Comparison of ENCODE assay signal across 9 cellular contexts in the genomic region with DNA sequence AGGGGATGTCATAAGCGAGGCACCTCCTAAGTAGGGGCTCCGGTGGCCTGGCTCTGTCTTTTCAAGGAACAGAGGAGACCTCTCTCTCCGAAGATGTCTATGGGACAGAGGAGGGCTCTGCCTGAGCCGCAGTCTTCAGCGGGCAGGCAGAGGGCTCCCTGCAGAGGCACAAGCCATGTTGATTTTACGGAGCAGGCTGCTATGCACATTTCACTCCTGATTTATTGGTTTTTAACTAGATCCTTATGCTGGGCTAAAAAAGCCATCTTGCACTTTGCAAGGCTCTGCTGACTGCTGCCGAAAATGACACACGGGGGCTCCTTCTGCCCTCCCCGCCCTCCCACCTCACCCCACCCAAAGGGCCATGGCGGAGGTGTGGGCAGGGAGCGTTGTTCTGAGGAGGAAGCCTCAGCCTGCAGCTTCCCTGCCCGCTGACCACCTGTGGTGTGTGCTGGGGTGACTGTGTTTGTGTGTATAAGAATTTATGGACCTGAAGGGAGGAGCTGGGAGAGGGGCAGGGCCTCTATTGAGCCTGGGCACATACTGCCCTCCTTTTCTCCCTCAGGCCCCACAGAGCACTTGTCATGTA.
DNase-seq lines count a peak whose midpoint lies in the region; TF ChIP-seq lines count a peak whose summit lies in the region.
"Had no signal": no experiment of that assay in that cellular context is flagged by ENCODE, and none has a peak within 500 bp of the region (broad histone marks: within the 10 kb centered on the region; RNA-seq: fewer than 3 reads in every experiment).

No MANE protein-coding gene starts in this region.

- intact Hi-C loops in Calu3 (cut with micrococcal nuclease; ENCODE audit: unreplicated experiment) = no loop called here

- H3K9me3 Mint-ChIP-seq in Calu3 (ENCODE audit: low read depth, unreplicated experiment) = no peaks in the 10 kb centered on the region

- H3K9me3 ChIP-seq in neuron (ENCODE audit: low read length) = no peaks in the 10 kb centered on the region

- H3K4me3 ChIP-seq in fibroblast of villous mesenchyme (ENCODE audit: low read depth, low read length) (no peak overlapping the region), neuron (ENCODE audit: low read length) (no peak overlapping the region), brain microvascular endothelial cell (ENCODE audit: low read depth, low read length) (no peak overlapping the region)

- H3K36me3 ChIP-seq in neuron (ENCODE audit: insufficient read depth, low read length) (no peaks in the 10 kb centered on the region), brain microvascular endothelial cell (replicated peaks) (no peaks in the 10 kb centered on the region)

- H3K36me3 Mint-ChIP-seq in Calu3 (ENCODE audit: insufficient read depth, unreplicated experiment) = no peaks in the 10 kb centered on the region

- peaks cover 6% of the 10 kb centered on the region for H3K4me1 ChIP-seq in neuron (ENCODE audit: insufficient read depth, low read length)

- H2AFZ ChIP-seq in neuron (ENCODE audit: low read depth, low read length) = peak overlapping the region; percentile 82

- H3K27ac ChIP-seq in brain microvascular endothelial cell = no peak overlapping the region

- H3K27ac Mint-ChIP-seq in Calu3 (ENCODE audit: unreplicated experiment) = no peak overlapping the region

- CTCF ChIA-PET in Calu3 (lab: Charles Lee) = interaction anchor here (1.6 kb wide), 1 partner anchor 71 kb away, joined by 4 read pairs; a partner anchor contains a TSS

- no peaks in the 10 kb centered on the region for H3K4me1 Mint-ChIP-seq in Calu3 (ENCODE audit: low read depth, unreplicated experiment)

- no TSS peak for BruUV-seq in Calu3 (replicated peaks; lab: Mats Ljungman, UMichigan)

- H3K4me3 Mint-ChIP-seq in Calu3 (ENCODE audit: low read depth, unreplicated experiment) = peak overlapping the region; percentile 48

- TF ChIP-seq CTCF in Calu3 (IDR thresholded peaks at IDR 0.05; ENCODE audit: unreplicated experiment) (no peak), fibroblast of villous mesenchyme (IDR thresholded peaks at IDR 0.05; ENCODE audit: insufficient read depth, low read depth, low read length) (no peak), brain microvascular endothelial cell (IDR thresholded peaks at IDR 0.05; ENCODE audit: low read depth, low read length, missing control alignments) (no peak)

- peaks cover 57% of the 10 kb centered on the region for H3K27me3 ChIP-seq in neuron (ENCODE audit: insufficient read depth, low read length)
- H3K27me3 ChIP-seq in brain microvascular endothelial cell (replicated peaks) = peaks cover 29% of the 10 kb centered on the region

- in situ Hi-C loops in brain microvascular endothelial cell (cut with HindIII; ENCODE audit: low pct_ligation_motif_present, low sequenced_read_pairs) = no loop called here

- DNase-seq in Calu3 (no peak), NCI-H1694 (lab: John Stamatoyannopoulos, UW) (peak; percentile 15), fibroblast of villous mesenchyme (ENCODE audit: low read depth) (peak; percentile 31), 8988T (no peak), brain microvascular endothelial cell (no peak), GF-D8 (lab: John Stamatoyannopoulos, UW) (no peak)
- no peak for DNase-seq in activated effector memory CD4-positive, alpha-beta T cell treated with anti-CD3 and anti-CD28 coated beads, Interleukin-2, amount 50 U/mL, for 16 hours
- DNase-seq: NCI-H82 had no signal

- peaks cover 62% of the 10 kb centered on the region for H3K27me3 Mint-ChIP-seq in Calu3 (ENCODE audit: unreplicated experiment)

Comparison
In these comparisons a context has a peak if more than half of its experiments do, and no peak if none do; other contexts are left out.
1. DNase-seq: peak in NCI-H1694 (single experiment) and fibroblast of villous mesenchyme (single experiment); none in Calu3 (single experiment), 8988T (single experiment), brain microvascular endothelial cell (single experiment), GF-D8 (single experiment) and activated effector memory CD4-positive, alpha-beta T cell treated with anti-CD3 and anti-CD28 coated beads, Interleukin-2, amount 50 U/mL, for 16 hours (single experiment).